In genomic region chr3:128498127-128498626, GRCh38 we compare ENCODE assay signal across 11 cellular contexts. TPM values are rescaled to one million over a fixed set of nuclear protein-coding genes. Genes with fewer than 3 reads are reported as not detected.
A peak's percentile ranks its signal among the peaks of the same experiment; 100 is the strongest.
DNase-seq lines count a peak whose midpoint lies in the region; ATAC-seq, FAIRE-seq and TF ChIP-seq lines count a peak whose summit lies in the region.
"Had no signal": no experiment of that assay in that cellular context is flagged by ENCODE, and none has a peak within 500 bp of the region (broad histone marks: within the 10 kb centered on the region; RNA-seq: fewer than 3 reads in every experiment).

No MANE protein-coding gene starts in this region.

- H4K20me1 ChIP-seq in BLaER1 (peaks cover 25% of the 10 kb centered on the region), K562 (replicated peaks; ENCODE audit: control insufficient read depth, insufficient read depth, low read length) (peaks cover 5% of the 10 kb centered on the region)

- H3K36me3 ChIP-seq in BLaER1 (no peaks in the 10 kb centered on the region), K562 (ENCODE audit: control insufficient read depth, insufficient read depth, low read length) (peaks cover 36% of the 10 kb centered on the region; the same call in 2 of the 3 replicates), ovary (no peaks in the 10 kb centered on the region)

- TF ChIP-seq CTCF in HFFc6 (IDR thresholded peaks at IDR 0.05) (peak; percentile 32), K562 (IDR thresholded peaks at IDR 0.05 in 2 of 3, conservative IDR thresholded peaks at IDR 0.05 in 1 of 3; ENCODE audit: insufficient read depth in 2 of 3, low read depth in 1 of 3, low read length in 3 of 3) (no peak), ovary (IDR thresholded peaks at IDR 0.05) (peak in 1 of 3 donors; percentile 5)

- DNase-seq in HFFc6 (no peak), K562 (ENCODE audit: extremely low read depth in 1 of 4, low spot score in 3 of 4) (no peak), ovary (no peak), HuH-7.5 (ENCODE audit: low spot score) (no peak), cortex of kidney (lab: John Stamatoyannopoulos, UW) (no peak)
- DNase-seq: KG1 had no signal

- no peak for FAIRE-seq in K562 (lab: Jason Lieb, UNC)
- FAIRE-seq: H54 had no signal

- H3K27me3 ChIP-seq in BLaER1: peaks cover 51% of the 10 kb centered on the region
- H3K27me3 ChIP-seq in K562 (ENCODE audit: control insufficient read depth in 2 of 2, insufficient read depth in 2 of 2, low read length in 2 of 2): no peaks in the 10 kb centered on the region
- H3K27me3 ChIP-seq in ovary: no peaks in the 10 kb centered on the region

- H2AFZ ChIP-seq in K562 (ENCODE audit: low read depth, low read length): no peak overlapping the region

- TF ChIP-seq EP300 in K562 (IDR thresholded peaks at IDR 0.05; ENCODE audit: low read length) (no peak), ovary (IDR thresholded peaks at IDR 0.05) (no peak)

- TF ChIP-seq POLR2A in K562 (conservative IDR thresholded peaks at IDR 0.05) (no peak), ovary (IDR thresholded peaks at IDR 0.05) (no peak)

- WGBS in K562 (ENCODE audit: insufficient coverage, low coverage, missing lambda C conversion rate): 36% methylated on average over 5 of the region's 5 CpGs
- 26 to 28% (median 27%) methylated on average over 5 of the region's 5 CpGs for WGBS in ovary, 3 donors

- CTCF ChIA-PET in K562 (lab: Yijun Ruan, JAX; ENCODE audit: low intra/inter-chr PET ratio): interaction anchor here (2.0 kb wide), 1 partner anchor 72 kb away, joined by 9 read pairs; no protein-coding TSS in a partner anchor

- TF ChIP-seq RAD21 in K562 (CRISPR knock-in tag; conservative IDR thresholded peaks at IDR 0.05 in 1 of 2, IDR thresholded peaks at IDR 0.05 in 1 of 2): no peak; a peak in 1 of 4 replicates

- in situ Hi-C loops in K562 (cut with MboI): no loop called here

- peak overlapping the region; percentile 95 for H3K4me2 ChIP-seq in BLaER1
- no peak overlapping the region for H3K4me2 ChIP-seq in K562 (ENCODE audit: insufficient read depth, low read length)

- peaks cover 31% of the 10 kb centered on the region for H3K36me3 Mint-ChIP-seq in HFFc6 (ENCODE audit: low read depth)

- no peaks in the 10 kb centered on the region; the same call in 1 of the 2 replicates for H3K9me3 Mint-ChIP-seq in HFFc6

- H3K9me3 ChIP-seq in BLaER1 (no peaks in the 10 kb centered on the region), K562 (replicated peaks; ENCODE audit: control insufficient read depth, insufficient read depth, low read depth, low read length) (no peaks in the 10 kb centered on the region), ovary (no peaks in the 10 kb centered on the region)

- intact Hi-C loops in K562 (cut with micrococcal nuclease) (loop anchor here (5.0 to 10.0 kb wide), 4 partner anchors 69 to 423 kb away; no protein-coding TSS in a partner anchor), ovary (cut with DNase I) (loop anchor here (2.0 to 10.0 kb wide), 7 partner anchors 71 to 423 kb away; no protein-coding TSS in a partner anchor)

- H3K9ac ChIP-seq in BLaER1 (no peak overlapping the region), K562 (ENCODE audit: insufficient read depth in 1 of 2, low read depth in 2 of 2, low read length in 2 of 2) (0 out of 4 replicates have a peak overlapping the region, but pooled peaks of 1 of the 2 experiments have one; percentile 29)

- peak overlapping the region; percentile 41 for H3K27ac Mint-ChIP-seq in HFFc6

- no peaks in the 10 kb centered on the region for H3K9me1 ChIP-seq in K562 (ENCODE audit: control insufficient read depth, insufficient read depth, low read length)

- POLR2A ChIA-PET in K562 (lab: Yijun Ruan, JAX): interaction anchor here (0.5 to 1.0 kb wide), 5 partner anchors 9 to 426 kb away, joined by 3 to 6 read pairs (median 3); no protein-coding TSS in a partner anchor

- H3K4me3 Mint-ChIP-seq in HFFc6: peak overlapping the region; percentile 58

- peaks cover 4% of the 10 kb centered on the region for H3K27me3 Mint-ChIP-seq in HFFc6 (ENCODE audit: insufficient read depth)

- H3K27ac ChIP-seq in BLaER1 (no peak overlapping the region), K562 (ENCODE audit: extremely low read depth, low read depth, low read length) (peak overlapping the region; percentile 20; the same call in 2 of the 3 replicates), ovary (no peak overlapping the region)

- H3K4me1 ChIP-seq in BLaER1 (0 out of 2 replicates have a peak, but pooled peaks cover 5% of the 10 kb centered on the region), K562 (replicated peaks in 1 of 2; ENCODE audit: control insufficient read depth in 2 of 2, insufficient read depth in 2 of 2, low read length in 2 of 2) (peaks cover 37 to 60% of the 10 kb centered on the region in 2 experiments), ovary (ENCODE audit: insufficient read depth) (peaks cover 8% of the 10 kb centered on the region)

- no TSS peak for BruUV-seq in K562 (replicated peaks; lab: Mats Ljungman, UMichigan)

- peaks cover 39% of the 10 kb centered on the region for H3K4me1 Mint-ChIP-seq in HFFc6 (ENCODE audit: low read depth)

- H3K4me3 ChIP-seq in BLaER1: peak overlapping the region; percentile 64
- H3K4me3 ChIP-seq in K562: no peak overlapping the region
- peak overlapping the region; percentile 42 for H3K4me3 ChIP-seq in ovary

- peaks cover 46% of the 10 kb centered on the region for H3K79me2 ChIP-seq in K562 (ENCODE audit: control insufficient read depth, insufficient read depth, low read length)

- ATAC-seq in K562: no peak
- ATAC-seq in HG03342 (IDR thresholded peaks at IDR 0.05; ENCODE audit: unreplicated experiment): no peak
- no peak for ATAC-seq in GM18858 (IDR thresholded peaks at IDR 0.05; ENCODE audit: unreplicated experiment)

TF ChIP-seq in K562, 482 proteins besides CTCF, POLR2A, EP300 and RAD21:
- 0 out of 2 replicates have a peak, but pooled peaks have one; percentile 1 for TF ChIP-seq SMC3 (conservative IDR thresholded peaks at IDR 0.05; ENCODE audit: insufficient read depth, low read depth, low read length)
- TF ChIP-seq POLR2B (IDR thresholded peaks at IDR 0.05; ENCODE audit: low read depth, partially characterized antibody): peak; percentile 12
- peak; percentile 71 for TF ChIP-seq ZKSCAN1 (IDR thresholded peaks at IDR 0.05; ENCODE audit: low read depth, low read length)
- TF ChIP-seq RBM25 (IDR thresholded peaks at IDR 0.05; ENCODE audit: low read depth, low read length, severe bottlenecking): peak; percentile 43
- TF ChIP-seq NFIC (IDR thresholded peaks at IDR 0.05): peak; percentile 12; the same call in 1 of the 2 replicates
- TF ChIP-seq CEBPB (tag; IDR thresholded peaks at IDR 0.05): no peak
TF ChIP-seq in K562: peak in this region for 5.

RNA-seq across cellular contexts. Expression of gene GATA2, which starts 5.2 kb away (rescaled TPM):
- 10 to 100 TPM; 71.0 to 97.5 (median 79.6) TPM for total RNA-seq in HFFc6 (2021; fragmentation: NEBNext Ultra II Directional; extraction: Animal tissue kit (Norgen Biotek cat#: 25700))
- 49.8 and 107 TPM in 2 replicates for total RNA-seq in K562 (2011; cell fraction: chromatin; rRNA removed; ENCODE audit: low replicate concordance)
- total RNA-seq in K562 (2011; cell fraction: nucleolus; rRNA removed): 84.0 and 88.4 TPM in 2 replicates
- total RNA-seq in K562 (2011; cell fraction: nucleoplasm; rRNA removed): 50.5 and 57.9 TPM in 2 replicates
- 86.9 and 125 TPM in 2 replicates for total RNA-seq in K562 (2014; rRNA removed)
- 32.6 and 32.8 TPM in 2 replicates for total RNA-seq in K562 (2014; rRNA removed; fragmentation: Illumina TruSeq; extraction: Trizol)
- 50.8 and 55.3 TPM in 2 replicates for total RNA-seq in K562 (2015; rRNA removed; fragmentation: Illumina TruSeq; extraction: Trizol)
- 215 and 218 TPM in 2 replicates for total RNA-seq in K562 (2021)
- 28.9 and 29.6 TPM in 2 replicates for polyA plus RNA-seq in K562 (2011; rRNA removed)
- polyA plus RNA-seq in K562 (2011; cell fraction: cytosol; rRNA removed): 29.6 and 67.6 TPM in 2 replicates
- 108 and 210 TPM in 2 replicates for polyA plus RNA-seq in K562 (2011; cell fraction: nucleus; rRNA removed)
- polyA plus RNA-seq in K562 (2012): 126 and 159 TPM in 2 replicates
- 74.6 and 129 TPM in 2 replicates for polyA plus RNA-seq in K562 (2014; fragmentation: Illumina TruSeq; extraction: Trizol)
- polyA plus RNA-seq in K562 (2014; fragmentation: Nextera tagmentation; extraction: Ambion mirVana): 10 to 100 TPM in 1 of 2 experiments, 1 to 10 TPM in 1; 8.5 to 11.6 TPM
- polyA plus RNA-seq in K562 (2014; rRNA removed): 113 and 118 TPM in 2 replicates
- 12.2 and 21.4 TPM in 2 replicates for polyA minus RNA-seq in K562 (2011; rRNA and poly(A)+ RNA removed)
- 57.2 and 76.2 TPM in 2 replicates for polyA minus RNA-seq in K562 (2011; cell fraction: cytosol; rRNA and poly(A)+ RNA removed)
- polyA minus RNA-seq in K562 (2011; cell fraction: nucleus; rRNA and poly(A)+ RNA removed): 42.5 and 50.0 TPM in 2 replicates
- 10 to 100 TPM in 1 of 7 donors, 1 to 10 TPM in 6; 4.0 to 16.1 (median 6.1) TPM for total RNA-seq in ovary
- polyA plus RNA-seq in ovary: 1 to 10 TPM; 5.1 to 8.1 TPM
- total RNA-seq: T-helper 2 cell treated with Interferon-gamma antibody and Interleukin-4, amounts not matched to agents 100 ng/mL and 5 ng/mL, for 36 hours had no signal

RNA-seq across cellular contexts. Expression of gene DNAJB8, which starts 31.5 kb away (rescaled TPM):
- total RNA-seq in HFFc6 (2021; fragmentation: NEBNext Ultra II Directional; extraction: Animal tissue kit (Norgen Biotek cat#: 25700)): not detected
- total RNA-seq in K562 (2011; cell fraction: chromatin; rRNA removed; ENCODE audit: low replicate concordance): not detected in 2 replicates
- total RNA-seq in K562 (2011; cell fraction: nucleolus; rRNA removed): not detected in 2 replicates
- total RNA-seq in K562 (2011; cell fraction: nucleoplasm; rRNA removed): not detected in 2 replicates
- total RNA-seq in K562 (2014; rRNA removed): 0.04 TPM in 1 of 2 replicates, not detected in the other
- total RNA-seq in K562 (2014; rRNA removed; fragmentation: Illumina TruSeq; extraction: Trizol): not detected in 2 replicates
- not detected in 2 replicates for total RNA-seq in K562 (2015; rRNA removed; fragmentation: Illumina TruSeq; extraction: Trizol)
- total RNA-seq in K562 (2021): not detected in 2 replicates
- polyA plus RNA-seq in K562 (2011; rRNA removed): not detected in 2 replicates
- polyA plus RNA-seq in K562 (2011; cell fraction: cytosol; rRNA removed): not detected in 2 replicates
- not detected in 2 replicates for polyA plus RNA-seq in K562 (2011; cell fraction: nucleus; rRNA removed)
- polyA plus RNA-seq in K562 (2012): not detected in 2 replicates
- polyA plus RNA-seq in K562 (2014; fragmentation: Illumina TruSeq; extraction: Trizol): not detected in 2 replicates
- not detected for polyA plus RNA-seq in K562 (2014; fragmentation: Nextera tagmentation; extraction: Ambion mirVana)
- polyA plus RNA-seq in K562 (2014; rRNA removed): not detected in 2 replicates
- polyA minus RNA-seq in K562 (2011; rRNA and poly(A)+ RNA removed): not detected in 2 replicates
- polyA minus RNA-seq in K562 (2011; cell fraction: cytosol; rRNA and poly(A)+ RNA removed): not detected in 2 replicates
- not detected in 2 replicates for polyA minus RNA-seq in K562 (2011; cell fraction: nucleus; rRNA and poly(A)+ RNA removed)
- total RNA-seq in ovary: not detected
- not detected for polyA plus RNA-seq in ovary
- total RNA-seq: T-helper 2 cell treated with Interferon-gamma antibody and Interleukin-4, amounts not matched to agents 100 ng/mL and 5 ng/mL, for 36 hours had no signal
